ENCODE assay signal across 1 cellular context in genomic region chr2:24351627-24351938, GRCh38.
TF ChIP-seq lines count a peak whose summit lies in the region.

No MANE protein-coding gene starts in this region.

TF ChIP-seq in K562, 482 proteins besides CTCF, POLR2A, EP300 and RAD21 (continued from another document):
- TF ChIP-seq, protein P1, sequence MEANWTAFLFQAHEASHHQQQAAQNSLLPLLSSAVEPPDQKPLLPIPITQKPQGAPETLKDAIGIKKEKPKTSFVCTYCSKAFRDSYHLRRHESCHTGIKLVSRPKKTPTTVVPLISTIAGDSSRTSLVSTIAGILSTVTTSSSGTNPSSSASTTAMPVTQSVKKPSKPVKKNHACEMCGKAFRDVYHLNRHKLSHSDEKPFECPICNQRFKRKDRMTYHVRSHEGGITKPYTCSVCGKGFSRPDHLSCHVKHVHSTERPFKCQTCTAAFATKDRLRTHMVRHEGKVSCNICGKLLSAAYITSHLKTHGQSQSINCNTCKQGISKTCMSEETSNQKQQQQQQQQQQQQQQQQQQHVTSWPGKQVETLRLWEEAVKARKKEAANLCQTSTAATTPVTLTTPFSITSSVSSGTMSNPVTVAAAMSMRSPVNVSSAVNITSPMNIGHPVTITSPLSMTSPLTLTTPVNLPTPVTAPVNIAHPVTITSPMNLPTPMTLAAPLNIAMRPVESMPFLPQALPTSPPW (CRISPR knock-in tag; IDR thresholded peaks at IDR 0.05) = no peak
- TF ChIP-seq ZNF274 (IDR thresholded peaks at IDR 0.05; ENCODE audit: borderline replicate concordance, low read depth, low read length) (no peak), TFAP4 (CRISPR knock-in tag; IDR thresholded peaks at IDR 0.05; ENCODE audit: borderline replicate concordance) (no peak), ZNF444 (CRISPR knock-in tag; IDR thresholded peaks at IDR 0.05) (no peak)
